ENCODE assay signal across 18 cellular contexts in the genomic region with DNA sequence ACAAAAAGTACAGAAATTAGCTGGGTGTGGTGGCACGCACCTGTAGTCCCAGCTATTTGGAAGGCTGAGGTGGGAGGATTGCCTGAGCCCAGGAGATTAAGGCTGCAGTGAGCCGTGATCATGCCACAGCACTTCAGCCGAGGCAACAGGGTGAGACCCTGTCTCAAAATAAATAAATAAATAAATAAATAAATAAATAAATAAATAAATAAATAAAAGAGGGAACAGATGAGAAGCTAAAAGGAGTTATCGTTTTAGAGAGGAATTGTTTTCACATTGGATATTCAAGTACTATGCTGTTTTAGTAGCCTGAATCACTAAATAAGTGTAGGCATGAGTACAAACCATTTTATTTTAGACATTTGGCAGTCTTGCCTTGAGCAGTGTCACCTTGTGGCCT.
"Had no signal": no experiment of that assay in that cellular context is flagged by ENCODE, and none has a peak within 500 bp of the region (broad histone marks: within the 10 kb centered on the region; RNA-seq: fewer than 3 reads in every experiment).

No MANE protein-coding gene starts in this region.

- H3K9ac ChIP-seq: KMS-11 had no signal

- H3K4me2 ChIP-seq: KMS-11 had no signal

- FAIRE-seq: RCC 7860 had no signal

- H3K36me3 ChIP-seq: SJSA1 had no signal

- H3K27me3 ChIP-seq: SJSA1 had no signal

- H3K9me3 ChIP-seq: SJSA1 had no signal

- H3K27ac ChIP-seq: KMS-11, SJSA1, SK-N-MC had no signal

- H3K4me3 ChIP-seq: SJSA1, SK-N-MC had no signal

- H3K4me1 ChIP-seq: SJSA1 had no signal

- DNase-seq: Kasumi-1, MM.1S, NCI-H1092 treated with DMSO at 0.1 percent for 48 hours, NCI-H1436, NCI-H187, NCI-H2029, NCI-H2081 treated with DMSO at 0.1 percent for 48 hours, NCI-H2171, NCI-H226, NCI-H510A, NCI-H774, Right ventricle myocardium superior, RPMI8226, SIG-M5 had no signal
